Comparison of ENCODE assay signal across 8 cellular contexts in the genomic region with DNA sequence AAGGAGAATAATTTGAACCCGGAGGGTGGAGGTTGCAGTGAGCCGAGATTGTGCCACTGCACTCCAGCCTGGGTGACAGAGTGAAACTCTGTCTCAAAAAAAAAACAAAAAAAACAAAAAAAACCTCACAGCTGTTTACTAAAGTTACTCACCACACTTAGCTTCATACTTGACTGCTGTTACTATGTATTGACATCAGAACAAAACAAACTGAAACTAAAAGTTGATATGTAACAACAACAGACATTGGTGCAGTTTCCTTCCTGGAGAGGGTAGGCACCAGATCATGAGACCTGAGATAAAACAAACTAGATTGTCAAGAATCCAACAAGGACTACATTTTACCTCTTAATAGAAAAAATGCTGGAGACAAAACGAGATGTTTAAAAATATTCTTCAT. TPM values are rescaled to one million over a fixed set of nuclear protein-coding genes. Genes with fewer than 3 reads are reported as not detected.
DNase-seq lines count a peak whose midpoint lies in the region; ATAC-seq lines count a peak whose summit lies in the region.
"Not testable (repeated sequence)": the region's sequence is repeated elsewhere in the genome, so short reads cannot be mapped to it uniquely, and the experiment has no call there.

No MANE protein-coding gene starts in this region.

- DNase-seq in AG08396 (ENCODE audit: low spot score) (peak; percentile 20), lung microvascular endothelial cell (ENCODE audit: low read depth in 2 of 2) (peak; percentile 80 to 85)
- DNase-seq in T-helper 2 cell treated with Interferon-gamma antibody and Interleukin-4, amounts not matched to agents 5 μg/mL and 100 μg/mL, for 36 hours (ENCODE audit: low spot score), result not testable (repeated sequence)
- peak in 1 of 2 donors; percentile 9 for DNase-seq in central memory CD8-positive, alpha-beta T cell (ENCODE audit: low spot score in 2 of 2)

- peaks cover 13% of the 10 kb centered on the region for H3K4me1 Mint-ChIP-seq in T-helper 2 cell treated with Interferon-gamma antibody and Interleukin-4, amounts not matched to agents 5 μg/mL and 100 μg/mL, for 36 hours (ENCODE audit: low read depth)
- H3K4me1 Mint-ChIP-seq in central memory CD8-positive, alpha-beta T cell, result not testable (repeated sequence)

- not testable (repeated sequence) for H3K27me3 Mint-ChIP-seq in T-helper 2 cell treated with Interferon-gamma antibody and Interleukin-4, amounts not matched to agents 5 μg/mL and 100 μg/mL, for 36 hours (ENCODE audit: low read depth); central memory CD8-positive, alpha-beta T cell

- H3K4me3 Mint-ChIP-seq in T-helper 2 cell treated with Interferon-gamma antibody and Interleukin-4, amounts not matched to agents 5 μg/mL and 100 μg/mL, for 36 hours, result peak overlapping the region; percentile 54
- H3K4me3 Mint-ChIP-seq in central memory CD8-positive, alpha-beta T cell, result peak overlapping the region; percentile 7

- not testable (repeated sequence) for H3K36me3 Mint-ChIP-seq in T-helper 2 cell treated with Interferon-gamma antibody and Interleukin-4, amounts not matched to agents 5 μg/mL and 100 μg/mL, for 36 hours (ENCODE audit: low read depth); central memory CD8-positive, alpha-beta T cell (ENCODE audit: insufficient read depth)

- not testable (repeated sequence) for H3K9me3 Mint-ChIP-seq in T-helper 2 cell treated with Interferon-gamma antibody and Interleukin-4, amounts not matched to agents 5 μg/mL and 100 μg/mL, for 36 hours; central memory CD8-positive, alpha-beta T cell

- peak overlapping the region; percentile 91 for H3K27ac Mint-ChIP-seq in T-helper 2 cell treated with Interferon-gamma antibody and Interleukin-4, amounts not matched to agents 5 μg/mL and 100 μg/mL, for 36 hours
- H3K27ac Mint-ChIP-seq in central memory CD8-positive, alpha-beta T cell (ENCODE audit: low read depth), result peak overlapping the region; percentile 89

- ATAC-seq in GM18502 (IDR thresholded peaks at IDR 0.05; ENCODE audit: poor library complexity, unreplicated experiment) (peak; percentile 97), GM19455 (IDR thresholded peaks at IDR 0.05; ENCODE audit: unreplicated experiment) (peak; percentile 94), HG02763 (IDR thresholded peaks at IDR 0.05; ENCODE audit: unreplicated experiment) (peak; percentile 91), HG03432 (IDR thresholded peaks at IDR 0.05; ENCODE audit: unreplicated experiment) (peak; percentile 96)
- ATAC-seq in central memory CD8-positive, alpha-beta T cell (replicated peaks; ENCODE audit: extremely low read depth, poor library complexity, severe bottlenecking), result peak; percentile 96

RNA-seq across cellular contexts. Expression of a gene that starts 30.3 kb away (rescaled TPM):
- total RNA-seq in lung microvascular endothelial cell, result 2,343 and 2,831 TPM in 2 replicates

RNA-seq across cellular contexts. Expression of a gene that starts 31.1 kb away (rescaled TPM):
- total RNA-seq in lung microvascular endothelial cell, result 1.2 and 2.0 TPM in 2 replicates

RNA-seq across cellular contexts. Expression of a gene that starts 49.8 kb away (rescaled TPM):
- total RNA-seq in lung microvascular endothelial cell, result 13.1 and 14.9 TPM in 2 replicates

RNA-seq across cellular contexts. Expression of a gene that starts 49.9 kb away (rescaled TPM):
- total RNA-seq in lung microvascular endothelial cell, result 131 and 142 TPM in 2 replicates
